In genomic region chr2:217030081-217030480, GRCh38 we compare ENCODE assay signal across 28 cellular contexts.
"Had no signal": no experiment of that assay in that cellular context is flagged by ENCODE, and none has a peak within 500 bp of the region (broad histone marks: within the 10 kb centered on the region; RNA-seq: fewer than 3 reads in every experiment).

No MANE protein-coding gene starts in this region.

- DNase-seq: naive thymus-derived CD4-positive, alpha-beta T cell; natural killer cell; nucleus accumbens; pancreas; psoas muscle; right cardiac atrium; spleen; stimulated activated CD4-positive, alpha-beta T cell treated with anti-CD3 and anti-CD28 coated beads, Interleukin-12 subunit alpha, Interleukin-12 subunit beta, amount 100 ng/mL, for 4 hours; stimulated activated CD4-positive, alpha-beta T cell treated with anti-CD3 and anti-CD28 coated beads, Interleukin-1b, Interleukin-23, amount 100 ng/mL, for 48 hours; stimulated activated CD4-positive, alpha-beta T cell treated with anti-CD3 and anti-CD28 coated beads, Interleukin-4, amount 100 ng/mL, for 1 hour; stimulated activated CD4-positive, alpha-beta T cell treated with anti-CD3 and anti-CD28 coated beads, Interleukin-4, amount 100 ng/mL, for 4 hours; stimulated activated CD8-positive, alpha-beta memory T cell treated with anti-CD3 and anti-CD28 coated beads, Interleukin-4, amount 100 ng/mL, for 48 hours; stimulated activated naive CD4-positive, alpha-beta T cell; stimulated activated naive CD8-positive, alpha-beta T cell treated with anti-CD3 and anti-CD28 coated beads, Interleukin-15, amount 100 ng/mL, for 72 hours; stimulated activated naive CD8-positive, alpha-beta T cell treated with anti-CD3 and anti-CD28 coated beads, Interleukin-15, Interleukin-2, amounts not matched to agents 100 U/mL and 50 U/mL, for 24 hours; substantia nigra; thyroid gland; trophoblast cell; upper lobe of left lung had no signal

- H3K4me3 ChIP-seq: neural progenitor cell, pancreas, psoas muscle, skin epidermis, smooth muscle cell, spleen, thoracic aorta, thyroid gland, tibial nerve, upper lobe of left lung had no signal

- H3K4me1 ChIP-seq: neural progenitor cell, pancreas, psoas muscle, spleen, thyroid gland, tibial nerve, upper lobe of left lung had no signal

- H3K9ac ChIP-seq: neural progenitor cell had no signal

- H3K27ac ChIP-seq: neural progenitor cell, neutrophil, pancreas, psoas muscle, skin epidermis, spleen, thoracic aorta, thyroid gland, tibial nerve, upper lobe of left lung had no signal

- H2AFZ ChIP-seq: neural progenitor cell had no signal

- H3K4me1 Mint-ChIP-seq: naive thymus-derived CD4-positive, alpha-beta T cell; natural killer cell; neural progenitor cell; stimulated activated memory B cell treated with anti-CD40 and anti-IgM and Interleukin-4, amounts not matched to agents 10 μg/mL and 1 μg/mL and 100 μg/mL, for 72 hours; stimulated activated naive CD8-positive, alpha-beta T cell treated with anti-CD3 and anti-CD28 coated beads, Interleukin-15, amount 100 ng/mL, for 72 hours had no signal

- H3K27me3 ChIP-seq: neural progenitor cell, neutrophil, pancreas, thyroid gland, tibial nerve, upper lobe of left lung had no signal

- FAIRE-seq: pancreas, urothelium cell line had no signal

- H3K9me3 Mint-ChIP-seq: natural killer cell; nephron; neural progenitor cell; stimulated activated memory B cell treated with anti-CD40 and anti-IgM and Interleukin-4, amounts not matched to agents 10 μg/mL and 1 μg/mL and 100 μg/mL, for 72 hours had no signal

- H3K27ac Mint-ChIP-seq: naive thymus-derived CD4-positive, alpha-beta T cell; natural killer cell; nephron; neural progenitor cell; stimulated activated memory B cell treated with anti-CD40 and anti-IgM and Interleukin-4, amounts not matched to agents 10 μg/mL and 1 μg/mL and 100 μg/mL, for 72 hours had no signal

- H3K4me3 Mint-ChIP-seq: naive thymus-derived CD4-positive, alpha-beta T cell; natural killer cell; nephron; neural progenitor cell; stimulated activated memory B cell treated with anti-CD40 and anti-IgM and Interleukin-4, amounts not matched to agents 10 μg/mL and 1 μg/mL and 100 μg/mL, for 72 hours; stimulated activated naive CD8-positive, alpha-beta T cell treated with anti-CD3 and anti-CD28 coated beads, Interleukin-15, amount 100 ng/mL, for 72 hours had no signal

- H3K9me3 ChIP-seq: neutrophil, pancreas, psoas muscle, spleen, thoracic aorta, thyroid gland, tibial nerve, upper lobe of left lung had no signal

- H3K36me3 ChIP-seq: neural progenitor cell, neutrophil, pancreas, spleen, thoracic aorta, thyroid gland, tibial nerve, upper lobe of left lung had no signal

- H3K4me2 ChIP-seq: neural progenitor cell, smooth muscle cell had no signal

- H3K36me3 Mint-ChIP-seq: naive thymus-derived CD4-positive, alpha-beta T cell; natural killer cell; neural progenitor cell; stimulated activated memory B cell treated with anti-CD40 and anti-IgM and Interleukin-4, amounts not matched to agents 10 μg/mL and 1 μg/mL and 100 μg/mL, for 72 hours had no signal
